Comparison of ENCODE assay signal across 8 cellular contexts in genomic region chr2:156400704-156401678, GRCh38. TPM values are rescaled to one million over a fixed set of nuclear protein-coding genes. Genes with fewer than 3 reads are reported as not detected.
DNase-seq lines count a peak whose midpoint lies in the region; ATAC-seq and TF ChIP-seq lines count a peak whose summit lies in the region.

No MANE protein-coding gene starts in this region.

- peak; percentile 44 for ATAC-seq in GM21576 (IDR thresholded peaks at IDR 0.05; ENCODE audit: unreplicated experiment)
- peak; percentile 92 for ATAC-seq in IMR-90 (ENCODE audit: low read depth)

- TF ChIP-seq CTCF in IMR-90 (conservative IDR thresholded peaks at IDR 0.05; ENCODE audit: low read depth, low read length) = no peak
- no peak for TF ChIP-seq CTCF in OCI-LY7 (conservative IDR thresholded peaks at IDR 0.05; ENCODE audit: low read length)

- no peaks in the 10 kb centered on the region for H3K79me1 ChIP-seq in IMR-90 (ENCODE audit: low read depth in 1 of 2, low read length in 2 of 2)

- dilution Hi-C loops in IMR-90 (cut with HindIII; ENCODE audit: low sequenced_read_pairs, unreplicated experiment) = no loop called here

- H3K27ac ChIP-seq in IMR-90 (ENCODE audit: insufficient read depth, low read length) (no peak overlapping the region), OCI-LY7 (ENCODE audit: low read depth, low read length, poor library complexity, severe bottlenecking) (peak overlapping the region; percentile 66)

- no peak overlapping the region for H4K8ac ChIP-seq in IMR-90 (ENCODE audit: low read depth in 2 of 2, low read length in 2 of 2)

- H3K56ac ChIP-seq in IMR-90 (ENCODE audit: extremely low read depth, insufficient read depth, low read length) = no peak overlapping the region

- H2AFZ ChIP-seq in IMR-90 (replicated peaks; ENCODE audit: low read length, poor library complexity) (peak overlapping the region; percentile 92), OCI-LY7 (ENCODE audit: low read length) (peak overlapping the region; percentile 98)

- no peaks in the 10 kb centered on the region for H3K79me2 ChIP-seq in OCI-LY7 (ENCODE audit: insufficient read depth, low read depth, low read length)

- TF ChIP-seq POLR2A in IMR-90 (IDR thresholded peaks at IDR 0.05; ENCODE audit: low read depth, low read length) (no peak), erythroblast (IDR thresholded peaks at IDR 0.05; ENCODE audit: low read length) (no peak)

- H3K9me1 ChIP-seq in IMR-90 (ENCODE audit: insufficient read depth, low read length) = peaks cover 4% of the 10 kb centered on the region; the same call in 1 of the 2 replicates

- in situ Hi-C loops in IMR-90 (cut with MboI; ENCODE audit: low sequenced_read_pairs) = no loop called here

- H3K23ac ChIP-seq in IMR-90 (ENCODE audit: low read depth, low read length) = no peak overlapping the region

- H3K36me3 ChIP-seq in IMR-90 (ENCODE audit: control insufficient read depth, insufficient read depth, low read length) (no peaks in the 10 kb centered on the region), OCI-LY7 (ENCODE audit: insufficient read depth, low read length) (no peaks in the 10 kb centered on the region)

- peak overlapping the region; percentile 55 for H3K4me3 ChIP-seq in IMR-90 (ENCODE audit: insufficient read depth, low read depth, low read length)
- peak overlapping the region; percentile 89 for H3K4me3 ChIP-seq in OCI-LY7 (ENCODE audit: low read depth, low read length, poor library complexity, severe bottlenecking)

- intact Hi-C loops in IMR-90 (cut with micrococcal nuclease) = loop anchor here (1.0 to 10.0 kb wide), 9 partner anchors 30 to 791 kb away; partner anchors contain the start of gene GPD2
- intact Hi-C loops in OCI-LY7 (cut with micrococcal nuclease; ENCODE audit: unreplicated experiment) = loop anchor here (2.0 kb wide), 3 partner anchors 36 to 66 kb away; partner anchors contain the start of gene GPD2

- no peak overlapping the region for H2AK5ac ChIP-seq in IMR-90 (ENCODE audit: low read depth, low read length)

- POLR2A ChIA-PET in IMR-90 (lab: Charles Lee; ENCODE audit: unreplicated experiment) = no interaction called here
- POLR2A ChIA-PET in OCI-LY7 (lab: Charles Lee) = interaction anchor here (1.0 to 1.5 kb wide), 2 partner anchors 14 to 28 kb away, joined by 6 read pairs; no protein-coding TSS in a partner anchor

- H2BK120ac ChIP-seq in IMR-90 (ENCODE audit: low read depth, low read length) = no peak overlapping the region

- H3K4me2 ChIP-seq in IMR-90 (ENCODE audit: low read depth, low read length) (peak overlapping the region; percentile 81; the same call in 1 of the 2 replicates), OCI-LY7 (ENCODE audit: low read length) (peak overlapping the region; percentile 100)

- H3K4ac ChIP-seq in IMR-90 (ENCODE audit: low read depth, low read length) = no peak overlapping the region

- H3K9me3 ChIP-seq in IMR-90 (ENCODE audit: control insufficient read depth, insufficient read depth, low read length) (no peaks in the 10 kb centered on the region), OCI-LY7 (ENCODE audit: low read length) (no peaks in the 10 kb centered on the region)

- no peak overlapping the region for H3K18ac ChIP-seq in IMR-90 (ENCODE audit: low read depth, low read length)

- no peaks in the 10 kb centered on the region for H3K9me2 ChIP-seq in OCI-LY7 (ENCODE audit: insufficient read depth, low read length)

- no TSS peak for BruUV-seq in IMR-90 (replicated peaks; lab: Mats Ljungman, UMichigan)
- no TSS peak for BruUV-seq in OCI-LY7 (replicated peaks; lab: Mats Ljungman, UMichigan)

- H2AK9ac ChIP-seq in IMR-90 (replicated peaks; ENCODE audit: low read depth, low read length, poor library complexity) = no peak overlapping the region

- no peak overlapping the region for H4K5ac ChIP-seq in IMR-90 (ENCODE audit: low read depth, low read length)

- H4K20me1 ChIP-seq in IMR-90 (ENCODE audit: insufficient read depth, low read length) (peaks cover 3% of the 10 kb centered on the region; the same call in 1 of the 2 replicates), OCI-LY7 (ENCODE audit: insufficient read depth, low read length) (no peaks in the 10 kb centered on the region)

- TF ChIP-seq RAD21 in IMR-90 (IDR thresholded peaks at IDR 0.05; ENCODE audit: low read length) = no peak

- H3K9ac ChIP-seq in IMR-90 (ENCODE audit: low read depth, low read length) = no peak overlapping the region; the same call in 1 of the 2 replicates

- no CpG with 5 or more reads among the region's 19 CpGs for WGBS in IMR-90 (ENCODE audit: extremely low coverage in 2 of 2, insufficient read length in 1 of 2), 2 experiments

- H2BK15ac ChIP-seq in IMR-90 (ENCODE audit: low read depth, low read length) = no peak overlapping the region

- no peak overlapping the region for H4K91ac ChIP-seq in IMR-90 (ENCODE audit: insufficient read depth, low read depth, low read length)

- DNase-seq in D341Med (ENCODE audit: low spot score) (peak; percentile 60), IMR-90 (peak; percentile 85), OCI-LY7 (ENCODE audit: low spot score) (peak; percentile 75), erythroblast (lab: John Stamatoyannopoulos, UW) (peak; percentile 84 to 93), mucosa of gallbladder (ENCODE audit: low spot score) (peak; percentile 83)
- peak; percentile 83 for DNase-seq in activated T-cell treated with anti-CD3 and anti-CD28 coated beads, Interleukin-2, amount 50 U/mL, for 1 hour
- peak; percentile 43 to 57 for DNase-seq in stimulated activated CD8-positive, alpha-beta memory T cell treated with anti-CD3 and anti-CD28 coated beads, Interleukin-2, amount 100 ng/mL, for 48 hours (ENCODE audit: low read depth in 2 of 2)

- H2BK20ac ChIP-seq in IMR-90 (ENCODE audit: low read depth, low read length) = no peak overlapping the region

- CTCF ChIA-PET in IMR-90 (lab: Yijun Ruan, JAX) = interaction anchor here (0.7 kb wide), 1 partner anchor 35 kb away, joined by 4 read pairs; no protein-coding TSS in a partner anchor
- CTCF ChIA-PET in OCI-LY7 (lab: Charles Lee; ENCODE audit: unreplicated experiment) = interaction anchor here (1.1 kb wide), 1 partner anchor 66 kb away, joined by 4 read pairs; no protein-coding TSS in a partner anchor

- peak overlapping the region; percentile 75 for H2BK5ac ChIP-seq in IMR-90 (ENCODE audit: low read depth, low read length, poor library complexity, severe bottlenecking)

- H3K4me1 ChIP-seq in IMR-90 (ENCODE audit: control insufficient read depth, insufficient read depth, low read length) (peaks cover 5% of the 10 kb centered on the region), OCI-LY7 (ENCODE audit: insufficient read depth, low read length, poor library complexity, severe bottlenecking) (peaks cover 9% of the 10 kb centered on the region)

- H3K14ac ChIP-seq in IMR-90 (replicated peaks; ENCODE audit: low read depth, low read length) = no peak overlapping the region

- peaks cover 8% of the 10 kb centered on the region; the same call in 1 of the 2 replicates for H3K27me3 ChIP-seq in IMR-90 (ENCODE audit: control insufficient read depth, insufficient read depth, low read length)

TF ChIP-seq in IMR-90, 13 proteins besides CTCF, POLR2A, EP300 and RAD21:
- TF ChIP-seq, protein P1, sequence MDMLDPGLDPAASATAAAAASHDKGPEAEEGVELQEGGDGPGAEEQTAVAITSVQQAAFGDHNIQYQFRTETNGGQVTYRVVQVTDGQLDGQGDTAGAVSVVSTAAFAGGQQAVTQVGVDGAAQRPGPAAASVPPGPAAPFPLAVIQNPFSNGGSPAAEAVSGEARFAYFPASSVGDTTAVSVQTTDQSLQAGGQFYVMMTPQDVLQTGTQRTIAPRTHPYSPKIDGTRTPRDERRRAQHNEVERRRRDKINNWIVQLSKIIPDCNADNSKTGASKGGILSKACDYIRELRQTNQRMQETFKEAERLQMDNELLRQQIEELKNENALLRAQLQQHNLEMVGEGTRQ (IDR thresholded peaks at IDR 0.05; ENCODE audit: low read depth, low read length) = no peak
- TF ChIP-seq SMC3 (IDR thresholded peaks at IDR 0.05; ENCODE audit: low read depth, low read length) = peak; percentile 15; the same call in 1 of the 2 replicates
- TF ChIP-seq NFE2L2 (IDR thresholded peaks at IDR 0.05; ENCODE audit: low read depth, low read length) = no peak
- TF ChIP-seq MAZ (IDR thresholded peaks at IDR 0.05; ENCODE audit: borderline replicate concordance, low read depth, low read length) = peak; percentile 21; the same call in 1 of the 2 replicates
- peak; percentile 76; the same call in 1 of the 2 replicates for TF ChIP-seq CHD1 (IDR thresholded peaks at IDR 0.05; ENCODE audit: low read depth, low read length)
- TF ChIP-seq BHLHE40 (IDR thresholded peaks at IDR 0.05; ENCODE audit: low read depth, low read length) = no peak
- TF ChIP-seq RCOR1 (IDR thresholded peaks at IDR 0.05; ENCODE audit: insufficient replicate concordance, low read length) = no peak
- peak; percentile 89 for TF ChIP-seq FOS (IDR thresholded peaks at IDR 0.05; ENCODE audit: low read depth, low read length)
- no peak for TF ChIP-seq MAFK (IDR thresholded peaks at IDR 0.05; ENCODE audit: low read depth, low read length)
- TF ChIP-seq CEBPB (IDR thresholded peaks at IDR 0.05; ENCODE audit: low read depth, low read length) = peak; percentile 96
TF ChIP-seq in IMR-90: peak in this region for 5.

RNA-seq across cellular contexts. Expression of gene GPD2, which starts 35.2 kb away (rescaled TPM):
- total RNA-seq in IMR-90 (2012; rRNA removed) (100 and 153 TPM in 2 replicates), OCI-LY7 (2022) (20.2 and 22.9 TPM in 2 replicates), mucosa of gallbladder (35.0 TPM)
- 12.0 and 20.4 TPM in 2 replicates for polyA plus RNA-seq in IMR-90 (2012; rRNA removed)
- 2.3 and 4.5 TPM in 2 replicates for polyA plus RNA-seq in IMR-90 (2012; cell fraction: cytosol; rRNA removed)
- 1.8 and 9.7 TPM in 2 replicates for polyA plus RNA-seq in IMR-90 (2012; cell fraction: nucleus; rRNA removed; ENCODE audit: low replicate concordance)
- total RNA-seq in OCI-LY7 (2014; rRNA removed; shearing (Covaris generic)) = 6.6 and 6.9 TPM in 2 replicates
